In genomic region chr1:221712776-221713431, GRCh38 we compare ENCODE assay signal across 8 cellular contexts. TPM values are rescaled to one million over a fixed set of nuclear protein-coding genes. Genes with fewer than 3 reads are reported as not detected.
A peak's percentile ranks its signal among the peaks of the same experiment; 100 is the strongest.
DNase-seq lines count a peak whose midpoint lies in the region; ATAC-seq, FAIRE-seq and TF ChIP-seq lines count a peak whose summit lies in the region.

No MANE protein-coding gene starts in this region.

- intact Hi-C loops in natural killer cell (cut with micrococcal nuclease) = loop anchor here (1.0 kb wide), 5 partner anchors 9 to 248 kb away; partner anchors contain the start of gene DUSP10

- H3K4me1 Mint-ChIP-seq in natural killer cell = peaks cover 93 to 94% of the 10 kb centered on the region in 2 donors

- H3K36me3 Mint-ChIP-seq in natural killer cell = no peaks in the 10 kb centered on the region

- no peaks in the 10 kb centered on the region for H3K27me3 Mint-ChIP-seq in natural killer cell (ENCODE audit: low read depth in 2 of 2)

- FAIRE-seq in urothelium cell line (lab: Jason Lieb, UNC) = no peak

- TF ChIP-seq CTCF in natural killer cell (IDR thresholded peaks at IDR 0.05) = no peak

- H3K27ac Mint-ChIP-seq in natural killer cell = peak overlapping the region; percentile 91 to 99

- peak overlapping the region; percentile 84 for H3K4me3 Mint-ChIP-seq in natural killer cell

- H3K9me3 Mint-ChIP-seq in natural killer cell = no peaks in the 10 kb centered on the region

- peak; percentile 46 for DNase-seq in ELR (ENCODE audit: low read depth)
- DNase-seq in Kasumi-1 (lab: John Stamatoyannopoulos, UW) = peak; percentile 54 to 67
- DNase-seq in activated T-cell treated with anti-CD3 and anti-CD28 coated beads, Interleukin-2, amount 50 U/mL, for 1 hour = peak; percentile 73
- DNase-seq in natural killer cell = peak; percentile 79
- DNase-seq in urothelium cell line (ENCODE audit: low spot score) = no peak
- no peak for DNase-seq in NCI-H1417 treated with DMSO at 0.1 percent for 48 hours (lab: John Stamatoyannopoulos, UW)
- no peak for DNase-seq in Ammon's horn (ENCODE audit: low spot score)

- ATAC-seq in GM21528 (IDR thresholded peaks at IDR 0.05; ENCODE audit: low FRiP score, unreplicated experiment) (peak; percentile 75), natural killer cell (peak; percentile 48 to 78 (median 66))

RNA-seq across cellular contexts. Expression of gene DUSP10, which starts 29.0 kb away (rescaled TPM):
- 100 to 1,000 TPM; 109 to 231 (median 210) TPM for total RNA-seq in natural killer cell

Comparison
In these comparisons a context has a peak if more than half of its experiments do, and no peak if none do; other contexts are left out.
1. DNase-seq: peak in ELR (single experiment), Kasumi-1 (2 of 2), activated T-cell treated with anti-CD3 and anti-CD28 coated beads, Interleukin-2, amount 50 U/mL, for 1 hour (single experiment) and natural killer cell (single experiment); none in urothelium cell line (single experiment), NCI-H1417 treated with DMSO at 0.1 percent for 48 hours (single experiment) and Ammon's horn (single experiment).